ENCODE assay signal across 14 cellular contexts in the genomic region with DNA sequence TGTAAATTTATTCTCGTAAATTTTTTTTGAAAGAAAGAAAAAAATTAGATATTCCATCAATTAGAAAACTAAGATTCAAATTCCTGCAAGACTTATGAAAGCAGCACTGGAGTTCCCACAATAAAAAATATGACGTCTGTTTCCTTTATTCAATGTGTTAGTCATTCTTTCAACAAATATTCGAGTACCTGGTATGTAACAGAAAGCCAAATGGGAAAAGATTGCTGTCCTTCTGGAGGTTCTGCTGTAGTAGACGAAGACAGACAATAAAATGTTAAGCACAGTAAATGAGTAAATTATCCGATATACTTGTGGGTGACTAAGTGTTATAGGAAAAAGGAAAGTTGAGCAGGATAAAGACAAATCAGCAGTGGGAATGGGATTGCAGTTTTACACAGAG.
DNase-seq lines count a peak whose midpoint lies in the region; ATAC-seq, FAIRE-seq and TF ChIP-seq lines count a peak whose summit lies in the region.
"Had no signal": no experiment of that assay in that cellular context is flagged by ENCODE, and none has a peak within 500 bp of the region (broad histone marks: within the 10 kb centered on the region; RNA-seq: fewer than 3 reads in every experiment).

No MANE protein-coding gene starts in this region.

- no peak overlapping the region for H3K4me3 Mint-ChIP-seq in activated CD4-positive, alpha-beta T cell treated with anti-CD3 and anti-CD28 coated beads, Interleukin-2, amount 10 ng/mL, durations not matched to agents 7 days and 5 days

- ATAC-seq in body of pancreas (no peak), HG02642 (IDR thresholded peaks at IDR 0.05; ENCODE audit: poor library complexity, unreplicated experiment) (no peak), GM21526 (IDR thresholded peaks at IDR 0.05; ENCODE audit: low FRiP score, unreplicated experiment) (no peak)
- ATAC-seq: gastrocnemius medialis had no signal

- WGBS in body of pancreas, 2 donors = 53 to 60% methylated on average over 5 of the region's 5 CpGs

- H3K27me3 Mint-ChIP-seq in activated CD4-positive, alpha-beta T cell treated with anti-CD3 and anti-CD28 coated beads, Interleukin-2, amount 10 ng/mL, durations not matched to agents 7 days and 5 days = no peaks in the 10 kb centered on the region

- no peak overlapping the region for H3K27ac Mint-ChIP-seq in activated CD4-positive, alpha-beta T cell treated with anti-CD3 and anti-CD28 coated beads, Interleukin-2, amount 10 ng/mL, durations not matched to agents 7 days and 5 days

- H3K27me3 ChIP-seq in ascending aorta (no peaks in the 10 kb centered on the region), skeletal muscle satellite cell (ENCODE audit: control insufficient read depth, insufficient read depth, low read length) (no peaks in the 10 kb centered on the region), body of pancreas (no peaks in the 10 kb centered on the region)
- H3K27me3 ChIP-seq: gastrocnemius medialis had no signal

- intact Hi-C loops in ascending aorta (cut with DNase I) (loop anchor here (10.0 kb wide), 2 partner anchors 91 to 131 kb away; a partner anchor contains a TSS), body of pancreas (cut with DNase I) (no loop called here)

- H3K27ac ChIP-seq in ascending aorta (peak overlapping the region; percentile 2 to 66), body of pancreas (no peak overlapping the region)
- H3K27ac ChIP-seq: gastrocnemius medialis had no signal

- H3K4me1 ChIP-seq in ascending aorta (peaks cover 0 to 14% of the 10 kb centered on the region in 2 donors), skeletal muscle satellite cell (ENCODE audit: control insufficient read depth, insufficient read depth, low read length) (peaks cover 43% of the 10 kb centered on the region), body of pancreas (no peaks in the 10 kb centered on the region)

- DNase-seq in H54 (ENCODE audit: insufficient read length, low spot score) = no peak
- DNase-seq in ascending aorta (ENCODE audit: low spot score in 2 of 2) = no peak
- DNase-seq in fibroblast of villous mesenchyme (ENCODE audit: low read depth) = peak; percentile 65
- no peak for DNase-seq in body of pancreas
- DNase-seq in activated CD4-positive, alpha-beta T cell treated with anti-CD3 and anti-CD28 coated beads, Interleukin-2, amount 10 ng/mL, durations not matched to agents 7 days and 5 days = no peak
- DNase-seq: activated CD4-positive, alpha-beta T cell treated with anti-CD3 and anti-CD28 coated beads, Interleukin-2, amount 50 U/mL, for 4 hours; cerebellar nuclear complex; gastrocnemius medialis; NCI-H1092; NCI-H2227 treated with DMSO at 0.1 percent for 48 hours; T-helper 2 cell had no signal

- peak overlapping the region; percentile 59 for H3K9ac ChIP-seq in skeletal muscle satellite cell (ENCODE audit: low read depth, low read length)

- peak overlapping the region; percentile 59 for H3K4me2 ChIP-seq in skeletal muscle satellite cell (ENCODE audit: low read length)

- no peaks in the 10 kb centered on the region for H3K36me3 Mint-ChIP-seq in activated CD4-positive, alpha-beta T cell treated with anti-CD3 and anti-CD28 coated beads, Interleukin-2, amount 10 ng/mL, durations not matched to agents 7 days and 5 days (ENCODE audit: low read depth)

- H3K4me3 ChIP-seq in ascending aorta (no peak overlapping the region), fibroblast of villous mesenchyme (ENCODE audit: low read depth, low read length) (no peak overlapping the region), skeletal muscle satellite cell (ENCODE audit: low read length) (peak overlapping the region; percentile 15), body of pancreas (no peak overlapping the region)
- H3K4me3 ChIP-seq: gastrocnemius medialis had no signal

- H3K4me1 Mint-ChIP-seq in activated CD4-positive, alpha-beta T cell treated with anti-CD3 and anti-CD28 coated beads, Interleukin-2, amount 10 ng/mL, durations not matched to agents 7 days and 5 days = no peaks in the 10 kb centered on the region

- H3K9me3 ChIP-seq in ascending aorta (peaks cover 0 to 6% of the 10 kb centered on the region in 2 donors), skeletal muscle satellite cell (replicated peaks; ENCODE audit: low read length) (no peaks in the 10 kb centered on the region), body of pancreas (no peaks in the 10 kb centered on the region)
- H3K9me3 ChIP-seq: gastrocnemius medialis had no signal

- TF ChIP-seq CTCF in ascending aorta (IDR thresholded peaks at IDR 0.05) (no peak), fibroblast of villous mesenchyme (IDR thresholded peaks at IDR 0.05; ENCODE audit: insufficient read depth, low read depth, low read length) (no peak), body of pancreas (IDR thresholded peaks at IDR 0.05) (no peak)

- H3K36me3 ChIP-seq in ascending aorta (no peaks in the 10 kb centered on the region), skeletal muscle satellite cell (ENCODE audit: insufficient read depth, low read length) (no peaks in the 10 kb centered on the region), body of pancreas (replicated peaks in 1 of 2; ENCODE audit: insufficient read depth in 1 of 2, low read depth in 2 of 2) (no peaks in the 10 kb centered on the region)
- H3K36me3 ChIP-seq: gastrocnemius medialis had no signal

- POLR2A ChIA-PET in activated CD4-positive, alpha-beta T cell treated with anti-CD3 and anti-CD28 coated beads, Interleukin-2, amount 10 ng/mL, durations not matched to agents 7 days and 5 days (lab: Charles Lee) = no interaction called here

- CTCF ChIA-PET in activated CD4-positive, alpha-beta T cell treated with anti-CD3 and anti-CD28 coated beads, Interleukin-2, amount 10 ng/mL, durations not matched to agents 7 days and 5 days (lab: Charles Lee) = no interaction called here

- no peaks in the 10 kb centered on the region for H3K9me3 Mint-ChIP-seq in activated CD4-positive, alpha-beta T cell treated with anti-CD3 and anti-CD28 coated beads, Interleukin-2, amount 10 ng/mL, durations not matched to agents 7 days and 5 days

- peak; percentile 92 for FAIRE-seq in H54 (lab: Jason Lieb, UNC)

- TF ChIP-seq POLR2A in H54 (IDR thresholded peaks at IDR 0.05; ENCODE audit: low read depth, low read length) (no peak), body of pancreas (IDR thresholded peaks at IDR 0.05) (no peak)

Comparison
In these comparisons a context has a peak if more than half of its experiments do, and no peak if none do; other contexts are left out.
1. H3K27ac ChIP-seq: peak in ascending aorta (2 of 2); none in body of pancreas (0 of 4).